In genomic region chr9:76401580-76402354, GRCh38 we compare ENCODE assay signal across 18 cellular contexts. TPM values are rescaled to one million over a fixed set of nuclear protein-coding genes. Genes with fewer than 3 reads are reported as not detected.
DNase-seq lines count a peak whose midpoint lies in the region; ATAC-seq, FAIRE-seq and TF ChIP-seq lines count a peak whose summit lies in the region.
"Had no signal": no experiment of that assay in that cellular context is flagged by ENCODE, and none has a peak within 500 bp of the region (broad histone marks: within the 10 kb centered on the region; RNA-seq: fewer than 3 reads in every experiment).

No MANE protein-coding gene starts in this region.

- POLR2A ChIA-PET in A549 (lab: Yijun Ruan, JAX) = interaction anchor here (1.2 kb wide), 1 partner anchor 18 kb away, joined by 3 read pairs; no protein-coding TSS in a partner anchor

- no peak for FAIRE-seq in A549 (lab: Jason Lieb, UNC)
- no peak for FAIRE-seq in frontal cortex (lab: Jason Lieb, UNC)

- peak in 1 of 2 experiments; percentile 33 for DNase-seq in A549 (ENCODE audit: low read depth in 1 of 2, low spot score in 1 of 2)
- DNase-seq in HT-29 (ENCODE audit: low spot score) = peak; percentile 42
- DNase-seq in SK-MEL-5 (ENCODE audit: low read depth, low spot score) = peak; percentile 72
- no peak for DNase-seq in hepatocyte (ENCODE audit: low spot score)
- DNase-seq in NCI-H2227 (lab: John Stamatoyannopoulos, UW; ENCODE audit: unreplicated experiment) = no peak
- DNase-seq in frontal cortex (ENCODE audit: low spot score in 2 of 2) = no peak
- no peak for DNase-seq in NCI-H1436 (lab: John Stamatoyannopoulos, UW)
- DNase-seq: activated CD8-positive, alpha-beta memory T cell treated with anti-CD3 and anti-CD28 coated beads, Interleukin-2, amount 50 U/mL, for 4 hours; activated naive CD4-positive, alpha-beta T cell treated with anti-CD3 and anti-CD28 coated beads for 36 hours; GDM1; left cardiac atrium; naive B cell; NCI-H1436 treated with DMSO at 0.1 percent for 48 hours; stimulated activated CD4-positive, alpha-beta T cell treated with anti-CD3 and anti-CD28 coated beads, Interleukin-15, amount 100 ng/mL, for 24 hours; T-helper 1 cell; uterus had no signal

- H3K4me2 ChIP-seq in A549 (peak overlapping the region; percentile 42; the same call in 2 of the 3 replicates), hepatocyte (no peak overlapping the region)

- no peak for TF ChIP-seq RAD21 in A549 (conservative IDR thresholded peaks at IDR 0.05 in 1 of 2, IDR thresholded peaks at IDR 0.05 in 1 of 2)

- ATAC-seq in A549 (peak; percentile 47 to 66; a peak in 4 of 6 replicates), HG03342 (IDR thresholded peaks at IDR 0.05; ENCODE audit: unreplicated experiment) (no peak)
- ATAC-seq: activated CD4-positive, CD25-positive, alpha-beta regulatory T cell treated with anti-CD3 and anti-CD28 coated beads, Interleukin-2, amount 50 U/mL, for 24 hours; left cardiac atrium had no signal

- no peak for TF ChIP-seq CTCF in A549 (IDR thresholded peaks at IDR 0.05)
- no peak for TF ChIP-seq CTCF in hepatocyte (IDR thresholded peaks at IDR 0.05; ENCODE audit: poor library complexity)

- H3K4me3 ChIP-seq in A549 (no peak overlapping the region), hepatocyte (no peak overlapping the region)
- H3K4me3 ChIP-seq: uterus had no signal

- no peaks in the 10 kb centered on the region for H3K79me2 ChIP-seq in hepatocyte

- peaks cover 19% of the 10 kb centered on the region for H3K4me1 ChIP-seq in A549
- no peaks in the 10 kb centered on the region for H3K4me1 ChIP-seq in hepatocyte (ENCODE audit: insufficient read depth)
- H3K4me1 ChIP-seq: uterus had no signal

- H3K9me2 ChIP-seq in hepatocyte (replicated peaks; ENCODE audit: insufficient read depth) = no peaks in the 10 kb centered on the region

- TF ChIP-seq EP300 in A549 (IDR thresholded peaks at IDR 0.05) = no peak

- no peak for TF ChIP-seq POLR2A in A549 (IDR thresholded peaks at IDR 0.05; ENCODE audit: low read length)

- CTCF ChIA-PET in A549 (lab: Yijun Ruan, JAX) = interaction anchor here (0.6 to 2.9 kb wide), 10 partner anchors 18 to 303 kb away, joined by 3 to 11 read pairs (median 3); no protein-coding TSS in a partner anchor

- H4K20me1 ChIP-seq in hepatocyte (ENCODE audit: insufficient read depth, poor library complexity, severe bottlenecking) = no peaks in the 10 kb centered on the region

- in situ Hi-C loops in SK-MEL-5 (cut with HindIII; ENCODE audit: low pct_unique_long_range_greater_than_20kb, low sequenced_read_pairs) = no loop called here

- no peak overlapping the region for H2AFZ ChIP-seq in hepatocyte

- no peaks in the 10 kb centered on the region for H3K9me3 ChIP-seq in A549
- H3K9me3 ChIP-seq in hepatocyte (ENCODE audit: low read depth) = no peaks in the 10 kb centered on the region
- H3K9me3 ChIP-seq: uterus had no signal

- no peaks in the 10 kb centered on the region for H3K27me3 ChIP-seq in hepatocyte
- H3K27me3 ChIP-seq: uterus had no signal

- 49% methylated on average over 3 of the region's 3 CpGs for WGBS in A549 (ENCODE audit: missing lambda C conversion rate)
- WGBS in hepatocyte (ENCODE audit: low lambda C conversion rate, missing lambda C conversion rate) = 69% methylated on average over 3 of the region's 3 CpGs

- no peaks in the 10 kb centered on the region for H3K36me3 ChIP-seq in hepatocyte (replicated peaks; ENCODE audit: insufficient read depth, low read depth)
- H3K36me3 ChIP-seq: uterus had no signal

- H3K27ac ChIP-seq in A549 (peak overlapping the region; percentile 37 to 65; a peak in 3 of 6 replicates), hepatocyte (peak overlapping the region; percentile 41)
- H3K27ac ChIP-seq: uterus had no signal

TF ChIP-seq in A549, 52 proteins besides CTCF, POLR2A, EP300 and RAD21:
- TF ChIP-seq SMC3 (IDR thresholded peaks at IDR 0.05) (no peak), FOSL2 (IDR thresholded peaks at IDR 0.05) (no peak), FOSL2 (CRISPR knock-in tag; IDR thresholded peaks at IDR 0.05) (peak; percentile 15; the same call in 1 of the 2 replicates)

RNA-seq across cellular contexts. Expression of gene RFK, which starts 7.5 kb away (rescaled TPM):
- polyA plus RNA-seq in A549 (2011; rRNA removed) (130 and 184 TPM in 2 replicates), A549 (2017; fragmentation: RNase III; extraction: RNeasy Plus Mini Kit Qiagen cat#74134 plus additional on column Dnase treatment) (43.1 to 56.7 TPM (median 50.5 TPM) in 3 replicates), hepatocyte (23.8 and 32.0 TPM in 2 replicates)
- 22.4 and 34.2 TPM in 2 replicates for polyA plus RNA-seq in A549 (2012; cell fraction: cytosol; rRNA removed)
- polyA plus RNA-seq in A549 (2012; cell fraction: nucleus; rRNA removed) = 8.7 and 11.8 TPM in 2 replicates
- 20.9 and 23.0 TPM in 2 replicates for polyA minus RNA-seq in A549 (2011; rRNA and poly(A)+ RNA removed)
- total RNA-seq in HT-29 (2014; rRNA removed; shearing (Covaris generic)) = 23.6 and 27.3 TPM in 2 replicates
- 33.5 and 35.9 TPM in 2 replicates for total RNA-seq in SK-MEL-5 (2014; rRNA removed; shearing (Covaris generic))
- polyA plus RNA-seq in SK-MEL-5 (2015; cell fraction: cytosol; rRNA removed) = 27.6 and 33.8 TPM in 2 replicates
- polyA plus RNA-seq in SK-MEL-5 (2015; cell fraction: nucleus; rRNA removed) = 6.1 and 8.9 TPM in 2 replicates
- total RNA-seq in hepatocyte (46.6 and 56.9 TPM in 2 replicates), frontal cortex (110 TPM)

RNA-seq across cellular contexts. Expression of gene GCNT1, which starts 57.2 kb away (rescaled TPM):
- 2.2 and 3.3 TPM in 2 replicates for polyA plus RNA-seq in A549 (2011; rRNA removed)
- 0.75 and 0.96 TPM in 2 replicates for polyA plus RNA-seq in A549 (2012; cell fraction: cytosol; rRNA removed)
- 0.42 and 0.67 TPM in 2 replicates for polyA plus RNA-seq in A549 (2012; cell fraction: nucleus; rRNA removed)
- polyA plus RNA-seq in A549 (2017; fragmentation: RNase III; extraction: RNeasy Plus Mini Kit Qiagen cat#74134 plus additional on column Dnase treatment) = 0.85 to 1.3 TPM (median 1.0 TPM) in 3 replicates
- polyA minus RNA-seq in A549 (2011; rRNA and poly(A)+ RNA removed) = 2.0 and 5.7 TPM in 2 replicates
- 1.2 and 1.5 TPM in 2 replicates for total RNA-seq in HT-29 (2014; rRNA removed; shearing (Covaris generic))
- 0.24 TPM in 2 replicates for total RNA-seq in SK-MEL-5 (2014; rRNA removed; shearing (Covaris generic))
- polyA plus RNA-seq in SK-MEL-5 (2015; cell fraction: cytosol; rRNA removed) = 0.14 and 2.2 TPM in 2 replicates
- 5.8 TPM in 1 of 2 replicates, not detected in the other for polyA plus RNA-seq in SK-MEL-5 (2015; cell fraction: nucleus; rRNA removed)
- 59.3 and 62.4 TPM in 2 replicates for total RNA-seq in hepatocyte
- polyA plus RNA-seq in hepatocyte = 43.4 and 48.6 TPM in 2 replicates
- total RNA-seq in frontal cortex = 6.9 TPM

Comparison
In these comparisons a context has a peak if more than half of its experiments do, and no peak if none do; other contexts are left out.
1. DNase-seq: peak in HT-29 (single experiment) and SK-MEL-5 (single experiment); none in hepatocyte (single experiment), NCI-H2227 (single experiment), frontal cortex (0 of 2) and NCI-H1436 (single experiment).